1 cellular context compared by ENCODE assay signal in the genomic region with DNA sequence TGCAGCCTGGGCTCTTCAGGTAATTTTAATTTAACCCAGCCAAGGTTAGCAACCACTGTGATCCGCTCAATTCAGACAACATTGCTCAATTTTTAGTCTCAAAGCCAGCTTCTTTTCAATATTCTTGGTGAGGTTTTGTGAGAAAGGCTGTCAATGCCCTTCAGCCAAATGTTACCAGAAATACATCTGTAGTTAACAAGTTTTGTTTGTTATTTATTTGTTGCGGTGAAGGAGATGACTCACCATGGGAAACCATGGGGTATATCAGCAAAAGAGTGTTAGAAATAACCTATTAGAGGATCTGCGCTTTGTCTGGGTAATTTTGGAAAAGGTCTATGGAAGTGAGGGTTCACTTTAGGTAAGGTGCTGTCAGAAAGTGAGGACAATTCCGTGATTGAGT.
TF ChIP-seq lines count a peak whose summit lies in the region.

No MANE protein-coding gene starts in this region.

TF ChIP-seq in H1, 55 proteins besides CTCF, POLR2A, EP300 and RAD21 (continued from another document):
- TF ChIP-seq NRF1 (IDR thresholded peaks at IDR 0.05; ENCODE audit: low read depth, low read length) (no peak), SAP30 (IDR thresholded peaks at IDR 0.05; ENCODE audit: insufficient read depth, insufficient replicate concordance, low read length) (no peak), CBX8 (IDR thresholded peaks at IDR 0.05; ENCODE audit: borderline replicate concordance, low read depth, low read length) (no peak)
